In the genomic region with DNA sequence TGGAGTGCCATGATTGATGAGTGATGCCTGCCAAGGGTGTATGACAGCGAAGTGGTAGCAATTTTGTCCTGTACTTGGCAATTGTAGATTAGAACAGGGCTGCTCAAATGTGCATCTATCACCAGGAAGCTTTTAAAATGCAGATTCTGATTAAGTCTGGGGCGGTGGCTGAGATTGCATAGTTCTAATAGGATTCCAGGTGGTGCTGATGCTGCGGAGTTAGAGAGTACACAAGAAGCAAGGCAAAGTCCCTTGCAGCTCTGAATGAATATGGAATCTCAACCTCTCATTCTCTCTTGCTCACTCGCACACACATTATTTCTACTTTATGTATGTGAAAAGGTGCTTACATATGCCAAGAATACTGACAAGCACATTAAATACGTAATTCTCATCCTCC, we compare ENCODE assay signal across 30 cellular contexts.
"Had no signal": no experiment of that assay in that cellular context is flagged by ENCODE, and none has a peak within 500 bp of the region (broad histone marks: within the 10 kb centered on the region; RNA-seq: fewer than 3 reads in every experiment).

No MANE protein-coding gene starts in this region.

- H3K4me3 ChIP-seq: ascending aorta, cardiac muscle cell had no signal

- H3K27me3 ChIP-seq: ascending aorta, cardiac muscle cell had no signal

- DNase-seq: activated CD4-positive, alpha-beta memory T cell treated with anti-CD3 and anti-CD28 coated beads, Interleukin-2, amount 10 ng/mL, durations not matched to agents 7 days and 5 days; activated CD4-positive, alpha-beta T cell treated with anti-CD3 and anti-CD28 coated beads for 1 hour; activated CD4-positive, alpha-beta T cell treated with anti-CD3 and anti-CD28 coated beads for 36 hours; activated CD4-positive, alpha-beta T cell treated with anti-CD3 and anti-CD28 coated beads for 48 hours; activated CD4-positive, alpha-beta T cell treated with anti-CD3 and anti-CD28 coated beads, Interleukin-2, amount 10 ng/mL, durations not matched to agents 7 days and 5 days; activated CD4-positive, alpha-beta T cell treated with anti-CD3 and anti-CD28 coated beads, Interleukin-2, amount 50 U/mL, for 48 hours; activated CD4-positive, CD25-positive, alpha-beta regulatory T cell; activated CD8-positive, alpha-beta memory T cell treated with anti-CD3 and anti-CD28 coated beads for 24 hours; activated CD8-positive, alpha-beta memory T cell treated with anti-CD3 and anti-CD28 coated beads, Interleukin-2, amount 10 ng/mL, durations not matched to agents 7 days and 5 days; activated CD8-positive, alpha-beta memory T cell treated with anti-CD3 and anti-CD28 coated beads, Interleukin-2, amount 50 U/mL, for 48 hours; activated CD8-positive, alpha-beta T cell treated with anti-CD3 and anti-CD28 coated beads, Interleukin-2, amount 10 ng/mL, durations not matched to agents 7 days and 5 days; activated effector memory CD4-positive, alpha-beta T cell treated with Interleukin-2 at 50 U/mL for 16 hours; activated gamma-delta T cell; activated naive CD4-positive, alpha-beta T cell treated with anti-CD3 and anti-CD28 coated beads, Interleukin-2, amount 10 ng/mL, durations not matched to agents 7 days and 5 days; activated naive CD4-positive, alpha-beta T cell treated with Interleukin-2 at 50 U/mL for 16 hours; activated naive CD8-positive, alpha-beta T cell treated with anti-CD3 and anti-CD28 coated beads, Interleukin-2, amount 10 ng/mL, durations not matched to agents 7 days and 5 days; activated naive CD8-positive, alpha-beta T cell treated with anti-CD3 and anti-CD28 coated beads, Interleukin-2, amount 50 U/mL, for 24 hours; activated T-cell treated with anti-CD3 and anti-CD28 coated beads, Interleukin-2, amount 50 U/mL, for 24 hours; activated T-cell treated with anti-CD3 and anti-CD28 coated beads, Interleukin-2, amount 50 U/mL, for 48 hours; amygdala; anterior cingulate cortex; cerebellar nuclear complex; T-helper 1 cell; T-helper 2 cell; T-helper 9 cell; WERI-Rb-1 had no signal

- H3K9me3 ChIP-seq: ascending aorta had no signal

- ATAC-seq: activated CD4-positive, alpha-beta T cell treated with anti-CD3 and anti-CD28 coated beads for 36 hours; activated CD4-positive, CD25-positive, alpha-beta regulatory T cell treated with anti-CD3 and anti-CD28 coated beads, Interleukin-2, amount 50 U/mL, for 24 hours; activated CD8-positive, alpha-beta memory T cell treated with anti-CD3 and anti-CD28 coated beads, Interleukin-2, amount 10 ng/mL, durations not matched to agents 7 days and 5 days; activated CD8-positive, alpha-beta T cell treated with anti-CD3 and anti-CD28 coated beads, Interleukin-2, amount 10 ng/mL, durations not matched to agents 7 days and 5 days; activated naive CD8-positive, alpha-beta T cell treated with anti-CD3 and anti-CD28 coated beads, Interleukin-2, amount 50 U/mL, for 24 hours; WTC11 had no signal

- H3K36me3 ChIP-seq: ascending aorta, cardiac muscle cell, WERI-Rb-1 had no signal

- H3K27ac ChIP-seq: ascending aorta, cardiac muscle cell, WERI-Rb-1 had no signal

- H3K4me1 ChIP-seq: ascending aorta had no signal
